8 cellular contexts compared by ENCODE assay signal in the genomic region with DNA sequence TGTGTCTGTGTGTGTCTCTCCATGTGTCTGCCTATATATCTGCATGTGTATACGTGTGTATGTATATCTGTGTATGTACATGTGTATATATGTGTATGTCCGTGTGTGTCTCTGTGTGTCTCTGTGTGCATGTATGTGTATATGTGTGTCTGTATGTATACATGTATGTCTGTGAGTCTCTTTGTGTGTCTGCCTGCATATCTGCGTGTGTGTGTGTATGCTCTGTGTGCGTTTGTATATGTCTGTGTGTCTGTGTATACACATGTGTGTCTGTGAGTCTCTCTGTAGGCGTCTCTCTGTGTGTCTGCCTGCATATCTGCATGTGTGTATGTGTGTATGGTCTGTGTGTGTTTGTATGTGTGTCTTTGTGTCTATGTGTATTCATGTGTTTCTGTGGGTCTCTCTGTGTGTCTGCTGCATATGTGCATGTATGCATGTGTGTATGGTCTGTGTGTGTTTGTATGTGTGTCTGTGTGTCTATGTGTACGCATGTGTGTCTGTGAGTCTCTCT. TPM values are rescaled to one million over a fixed set of nuclear protein-coding genes. Genes with fewer than 3 reads are reported as not detected.
DNase-seq lines count a peak whose midpoint lies in the region; ATAC-seq and TF ChIP-seq lines count a peak whose summit lies in the region.

No MANE protein-coding gene starts in this region.

- H3K27me3 ChIP-seq in liver (ENCODE audit: control insufficient read depth in 4 of 4, insufficient read depth in 4 of 4, low read length in 3 of 4) (no peaks in the 10 kb centered on the region), thoracic aorta (replicated peaks; ENCODE audit: insufficient read depth) (no peaks in the 10 kb centered on the region)

- H3K27ac Mint-ChIP-seq in activated T-cell treated with anti-CD3 and anti-CD28 coated beads, Interleukin-2, amount 50 U/mL, for 24 hours = peak overlapping the region; percentile 98
- H3K27ac Mint-ChIP-seq in activated naive CD8-positive, alpha-beta T cell treated with anti-CD3 and anti-CD28 coated beads, Interleukin-2, amount 50 U/mL, for 24 hours = peak overlapping the region; percentile 99
- no peak overlapping the region for H3K27ac Mint-ChIP-seq in effector memory CD8-positive, alpha-beta T cell

- no peaks in the 10 kb centered on the region for H3K36me3 ChIP-seq in liver (ENCODE audit: control insufficient read depth in 4 of 4, insufficient read depth in 3 of 4, low read depth in 1 of 4, low read length in 3 of 4)
- H3K36me3 ChIP-seq in thoracic aorta = no peaks in the 10 kb centered on the region

- no peak overlapping the region for H3K4me3 Mint-ChIP-seq in activated T-cell treated with anti-CD3 and anti-CD28 coated beads, Interleukin-2, amount 50 U/mL, for 24 hours
- no peak overlapping the region for H3K4me3 Mint-ChIP-seq in activated naive CD8-positive, alpha-beta T cell treated with anti-CD3 and anti-CD28 coated beads, Interleukin-2, amount 50 U/mL, for 24 hours
- peak overlapping the region in 1 of 2 donors; percentile 89 for H3K4me3 Mint-ChIP-seq in effector memory CD8-positive, alpha-beta T cell

- no peak for TF ChIP-seq RAD21 in liver (IDR thresholded peaks at IDR 0.05)

- no peaks in the 10 kb centered on the region for H3K9me3 ChIP-seq in liver (ENCODE audit: control insufficient read depth in 4 of 4, low read length in 3 of 4)
- no peaks in the 10 kb centered on the region for H3K9me3 ChIP-seq in thoracic aorta

- H3K9me3 Mint-ChIP-seq in activated T-cell treated with anti-CD3 and anti-CD28 coated beads, Interleukin-2, amount 50 U/mL, for 24 hours = no peaks in the 10 kb centered on the region
- no peaks in the 10 kb centered on the region for H3K9me3 Mint-ChIP-seq in activated naive CD8-positive, alpha-beta T cell treated with anti-CD3 and anti-CD28 coated beads, Interleukin-2, amount 50 U/mL, for 24 hours
- no peaks in the 10 kb centered on the region for H3K9me3 Mint-ChIP-seq in effector memory CD8-positive, alpha-beta T cell

- H3K4me3 ChIP-seq in liver (ENCODE audit: low read depth in 1 of 3, low read length in 3 of 3) (no peak overlapping the region), thoracic aorta (no peak overlapping the region)

- ATAC-seq in activated naive CD8-positive, alpha-beta T cell treated with anti-CD3 and anti-CD28 coated beads, Interleukin-2, amount 50 U/mL, for 24 hours = no peak
- no peak for ATAC-seq in thoracic aorta (ENCODE audit: insufficient number of reproducible peaks, low FRiP score, low read depth)
- no peak for ATAC-seq in effector memory CD8-positive, alpha-beta T cell (replicated peaks)

- DNase-seq in activated T-cell treated with anti-CD3 and anti-CD28 coated beads, Interleukin-2, amount 50 U/mL, for 24 hours = no peak
- DNase-seq in activated T-cell treated with anti-CD3 and anti-CD28 coated beads for 4 hours (no peak), thoracic aorta (ENCODE audit: low spot score) (no peak), NCI-H1930 (lab: John Stamatoyannopoulos, UW) (no peak), NK-92 (lab: John Stamatoyannopoulos, UW; ENCODE audit: unreplicated experiment) (no peak)
- no peak for DNase-seq in activated naive CD8-positive, alpha-beta T cell treated with anti-CD3 and anti-CD28 coated beads, Interleukin-2, amount 50 U/mL, for 24 hours
- no peak for DNase-seq in effector memory CD8-positive, alpha-beta T cell

- H3K4me1 Mint-ChIP-seq in activated T-cell treated with anti-CD3 and anti-CD28 coated beads, Interleukin-2, amount 50 U/mL, for 24 hours (ENCODE audit: low read depth) = peaks cover 10% of the 10 kb centered on the region
- H3K4me1 Mint-ChIP-seq in activated naive CD8-positive, alpha-beta T cell treated with anti-CD3 and anti-CD28 coated beads, Interleukin-2, amount 50 U/mL, for 24 hours = peaks cover 6% of the 10 kb centered on the region
- peaks cover 68 to 84% of the 10 kb centered on the region in 2 donors for H3K4me1 Mint-ChIP-seq in effector memory CD8-positive, alpha-beta T cell (ENCODE audit: low read depth in 2 of 2)

- H3K27ac ChIP-seq in liver (ENCODE audit: low read depth in 1 of 2, low read length in 2 of 2) = peak overlapping the region; percentile 97 to 99
- peak overlapping the region; percentile 89 for H3K27ac ChIP-seq in thoracic aorta

- H3K9ac ChIP-seq in liver (ENCODE audit: low read depth in 1 of 2, low read length in 2 of 2) = peak overlapping the region; percentile 50 to 96

- no peak for TF ChIP-seq CTCF in liver (IDR thresholded peaks at IDR 0.05; ENCODE audit: low read depth, low read length, missing input control)
- TF ChIP-seq CTCF in thoracic aorta (IDR thresholded peaks at IDR 0.05) = no peak

- H3K36me3 Mint-ChIP-seq in activated T-cell treated with anti-CD3 and anti-CD28 coated beads, Interleukin-2, amount 50 U/mL, for 24 hours (ENCODE audit: low read depth) = no peaks in the 10 kb centered on the region
- no peaks in the 10 kb centered on the region for H3K36me3 Mint-ChIP-seq in activated naive CD8-positive, alpha-beta T cell treated with anti-CD3 and anti-CD28 coated beads, Interleukin-2, amount 50 U/mL, for 24 hours (ENCODE audit: low read depth)
- H3K36me3 Mint-ChIP-seq in effector memory CD8-positive, alpha-beta T cell (ENCODE audit: insufficient read depth) = peaks cover 67% of the 10 kb centered on the region

- H3K4me1 ChIP-seq in liver (ENCODE audit: control insufficient read depth in 4 of 4, insufficient read depth in 4 of 4, low read length in 3 of 4) (peaks cover 8 to 36% (median 17%) of the 10 kb centered on the region in 4 donors), thoracic aorta (ENCODE audit: control insufficient read depth in 1 of 2, low read depth in 2 of 2) (peaks cover 56 to 86% of the 10 kb centered on the region in 2 donors)

- H3K27me3 Mint-ChIP-seq in activated T-cell treated with anti-CD3 and anti-CD28 coated beads, Interleukin-2, amount 50 U/mL, for 24 hours = no peaks in the 10 kb centered on the region
- no peaks in the 10 kb centered on the region for H3K27me3 Mint-ChIP-seq in activated naive CD8-positive, alpha-beta T cell treated with anti-CD3 and anti-CD28 coated beads, Interleukin-2, amount 50 U/mL, for 24 hours
- H3K27me3 Mint-ChIP-seq in effector memory CD8-positive, alpha-beta T cell = no peaks in the 10 kb centered on the region

- 92% methylated on average over 6 of the region's 6 CpGs for WGBS in liver

TF ChIP-seq in liver, 16 proteins besides CTCF, POLR2A, EP300 and RAD21 (continues in another document):
- TF ChIP-seq SP1 (IDR thresholded peaks at IDR 0.05) (no peak), TAF1 (conservative IDR thresholded peaks at IDR 0.05) (no peak), HNF4A (conservative IDR thresholded peaks at IDR 0.05) (no peak), GABPA (IDR thresholded peaks at IDR 0.05 in 1 of 2, conservative IDR thresholded peaks at IDR 0.05 in 1 of 2) (no peak), RXRA (IDR thresholded peaks at IDR 0.05) (no peak), FOXA2 (IDR thresholded peaks at IDR 0.05) (no peak), YY1 (IDR thresholded peaks at IDR 0.05) (no peak), JUND (IDR thresholded peaks at IDR 0.05) (no peak), FOXA1 (IDR thresholded peaks at IDR 0.05) (no peak), HNF4G (IDR thresholded peaks at IDR 0.05) (no peak), NR2F2 (IDR thresholded peaks at IDR 0.05) (no peak)
- TF ChIP-seq, protein P1, sequence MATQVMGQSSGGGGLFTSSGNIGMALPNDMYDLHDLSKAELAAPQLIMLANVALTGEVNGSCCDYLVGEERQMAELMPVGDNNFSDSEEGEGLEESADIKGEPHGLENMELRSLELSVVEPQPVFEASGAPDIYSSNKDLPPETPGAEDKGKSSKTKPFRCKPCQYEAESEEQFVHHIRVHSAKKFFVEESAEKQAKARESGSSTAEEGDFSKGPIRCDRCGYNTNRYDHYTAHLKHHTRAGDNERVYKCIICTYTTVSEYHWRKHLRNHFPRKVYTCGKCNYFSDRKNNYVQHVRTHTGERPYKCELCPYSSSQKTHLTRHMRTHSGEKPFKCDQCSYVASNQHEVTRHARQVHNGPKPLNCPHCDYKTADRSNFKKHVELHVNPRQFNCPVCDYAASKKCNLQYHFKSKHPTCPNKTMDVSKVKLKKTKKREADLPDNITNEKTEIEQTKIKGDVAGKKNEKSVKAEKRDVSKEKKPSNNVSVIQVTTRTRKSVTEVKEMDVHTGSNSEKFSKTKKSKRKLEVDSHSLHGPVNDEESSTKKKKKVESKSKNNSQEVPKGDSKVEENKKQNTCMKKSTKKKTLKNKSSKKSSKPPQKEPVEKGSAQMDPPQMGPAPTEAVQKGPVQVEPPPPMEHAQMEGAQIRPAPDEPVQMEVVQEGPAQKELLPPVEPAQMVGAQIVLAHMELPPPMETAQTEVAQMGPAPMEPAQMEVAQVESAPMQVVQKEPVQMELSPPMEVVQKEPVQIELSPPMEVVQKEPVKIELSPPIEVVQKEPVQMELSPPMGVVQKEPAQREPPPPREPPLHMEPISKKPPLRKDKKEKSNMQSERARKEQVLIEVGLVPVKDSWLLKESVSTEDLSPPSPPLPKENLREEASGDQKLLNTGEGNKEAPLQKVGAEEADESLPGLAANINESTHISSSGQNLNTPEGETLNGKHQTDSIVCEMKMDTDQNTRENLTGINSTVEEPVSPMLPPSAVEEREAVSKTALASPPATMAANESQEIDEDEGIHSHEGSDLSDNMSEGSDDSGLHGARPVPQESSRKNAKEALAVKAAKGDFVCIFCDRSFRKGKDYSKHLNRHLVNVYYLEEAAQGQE (IDR thresholded peaks at IDR 0.05) = no peak
- TF ChIP-seq, protein P2, sequence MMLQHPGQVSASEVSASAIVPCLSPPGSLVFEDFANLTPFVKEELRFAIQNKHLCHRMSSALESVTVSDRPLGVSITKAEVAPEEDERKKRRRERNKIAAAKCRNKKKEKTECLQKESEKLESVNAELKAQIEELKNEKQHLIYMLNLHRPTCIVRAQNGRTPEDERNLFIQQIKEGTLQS (IDR thresholded peaks at IDR 0.05) = no peak
- TF ChIP-seq, protein P3, sequence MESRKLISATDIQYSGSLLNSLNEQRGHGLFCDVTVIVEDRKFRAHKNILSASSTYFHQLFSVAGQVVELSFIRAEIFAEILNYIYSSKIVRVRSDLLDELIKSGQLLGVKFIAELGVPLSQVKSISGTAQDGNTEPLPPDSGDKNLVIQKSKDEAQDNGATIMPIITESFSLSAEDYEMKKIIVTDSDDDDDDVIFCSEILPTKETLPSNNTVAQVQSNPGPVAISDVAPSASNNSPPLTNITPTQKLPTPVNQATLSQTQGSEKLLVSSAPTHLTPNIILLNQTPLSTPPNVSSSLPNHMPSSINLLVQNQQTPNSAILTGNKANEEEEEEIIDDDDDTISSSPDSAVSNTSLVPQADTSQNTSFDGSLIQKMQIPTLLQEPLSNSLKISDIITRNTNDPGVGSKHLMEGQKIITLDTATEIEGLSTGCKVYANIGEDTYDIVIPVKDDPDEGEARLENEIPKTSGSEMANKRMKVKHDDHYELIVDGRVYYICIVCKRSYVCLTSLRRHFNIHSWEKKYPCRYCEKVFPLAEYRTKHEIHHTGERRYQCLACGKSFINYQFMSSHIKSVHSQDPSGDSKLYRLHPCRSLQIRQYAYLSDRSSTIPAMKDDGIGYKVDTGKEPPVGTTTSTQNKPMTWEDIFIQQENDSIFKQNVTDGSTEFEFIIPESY (IDR thresholded peaks at IDR 0.05) = no peak

RNA-seq across cellular contexts. Expression of a gene that starts 23.7 kb away (rescaled TPM):
- total RNA-seq in liver (10 to 100 TPM; 17.7 to 26.6 TPM), thoracic aorta (100 to 1,000 TPM; 170 to 201 TPM)
- polyA plus RNA-seq in liver = 100 to 1,000 TPM in 1 of 2 donors, 10 to 100 TPM in 1; 11.0 to 124 TPM

Comparison
In these comparisons a context has a peak if more than half of its experiments do, and no peak if none do; other contexts are left out.
1. H3K27ac Mint-ChIP-seq: peak in activated T-cell treated with anti-CD3 and anti-CD28 coated beads, Interleukin-2, amount 50 U/mL, for 24 hours (single experiment) and activated naive CD8-positive, alpha-beta T cell treated with anti-CD3 and anti-CD28 coated beads, Interleukin-2, amount 50 U/mL, for 24 hours (single experiment); none in effector memory CD8-positive, alpha-beta T cell (0 of 2).
2. RNA of a gene that starts 23.7 kb away (total RNA-seq): 170 to 201 TPM in thoracic aorta; 17.7 to 26.6 TPM in liver; every median in the first group is over 4 times any median in the second.